Comparison of ENCODE assay signal across 8 cellular contexts in genomic region chr6:157148391-157149323, GRCh38.
A peak's percentile ranks its signal among the peaks of the same experiment; 100 is the strongest.
DNase-seq lines count a peak whose midpoint lies in the region; ATAC-seq, FAIRE-seq and TF ChIP-seq lines count a peak whose summit lies in the region.

No MANE protein-coding gene starts in this region.

- H3K9me3 ChIP-seq in AG04450 (ENCODE audit: control insufficient read depth, insufficient read depth, low read length), result no peaks in the 10 kb centered on the region; the same call in 1 of the 2 replicates
- H3K9me3 ChIP-seq in H1 (ENCODE audit: insufficient read depth in 2 of 2, low read depth in 1 of 2, low read length in 1 of 2), result no peaks in the 10 kb centered on the region

- H3K27ac ChIP-seq in AG04450 (ENCODE audit: low read depth, low read length) (peak overlapping the region; percentile 99), H1 (ENCODE audit: low read depth, low read length) (no peak overlapping the region)

- H3K27ac Mint-ChIP-seq in mesothelial cell of epicardium, result peak overlapping the region; percentile 89

- POLR2A ChIA-PET in AG04450 (lab: Yijun Ruan, JAX) (no interaction called here), H1 (lab: Charles Lee; ENCODE audit: partially characterized antibody) (interaction anchor here (1.1 kb wide), 1 partner anchor 21 kb away, joined by 3 read pairs; no protein-coding TSS in a partner anchor)

- H3K18ac ChIP-seq in H1 (ENCODE audit: extremely low read depth, low read length), result no peak overlapping the region

- FAIRE-seq in H1 (lab: Jason Lieb, UNC), result no peak

- H3K9ac ChIP-seq in H1 (replicated peaks in 1 of 4; ENCODE audit: extremely low read depth in 1 of 4, low read depth in 3 of 4, low read length in 3 of 4), result no peak overlapping the region

- H4K20me1 ChIP-seq in H1 (replicated peaks in 1 of 2; ENCODE audit: control insufficient read depth in 1 of 2, insufficient read depth in 2 of 2, low read length in 2 of 2), result peaks cover 0 to 6% of the 10 kb centered on the region in 2 experiments

- H2BK20ac ChIP-seq in H1 (ENCODE audit: low read length), result no peak overlapping the region

- no peak overlapping the region for H3K14ac ChIP-seq in H1 (ENCODE audit: insufficient read length)

- H3K23me2 ChIP-seq in H1 (ENCODE audit: low read depth, low read length), result peaks cover 2% of the 10 kb centered on the region

- TF ChIP-seq POLR2A in H1 (IDR thresholded peaks at IDR 0.05; ENCODE audit: control extremely low read depth in 1 of 2, low read depth in 2 of 2, low read length in 2 of 2), result no peak

- no peak overlapping the region for H4K91ac ChIP-seq in H1 (replicated peaks; ENCODE audit: insufficient read length, low read length)

- peak overlapping the region; percentile 30; the same call in 1 of the 2 replicates for H4K8ac ChIP-seq in H1 (ENCODE audit: extremely low read depth, insufficient read depth, low read length)

- TF ChIP-seq CTCF in AG04450 (IDR thresholded peaks at IDR 0.05; ENCODE audit: low read depth, low read length), result no peak
- TF ChIP-seq CTCF in H1 (IDR thresholded peaks at IDR 0.05; ENCODE audit: control extremely low read depth in 1 of 3, insufficient read depth in 1 of 3, low read depth in 1 of 3, low read length in 3 of 3), result no peak
- no peak for TF ChIP-seq CTCF in mesothelial cell of epicardium (IDR thresholded peaks at IDR 0.05; ENCODE audit: unreplicated experiment)

- H3K27me3 ChIP-seq in AG04450 (ENCODE audit: control insufficient read depth, insufficient read depth, low read length) (no peaks in the 10 kb centered on the region), H1 (replicated peaks in 1 of 4; ENCODE audit: control insufficient read depth in 3 of 4, extremely low read depth in 1 of 4, insufficient read depth in 3 of 4, low read length in 3 of 4) (no peaks in the 10 kb centered on the region)

- H3K4me3 ChIP-seq in AG04450 (ENCODE audit: low read depth, low read length) (peak overlapping the region; percentile 31), H1 (ENCODE audit: extremely low read depth in 1 of 4, insufficient read depth in 2 of 4, low read depth in 3 of 4, low read length in 4 of 4) (no peak overlapping the region)

- no peaks in the 10 kb centered on the region; the same call in 1 of the 2 replicates for H3K79me1 ChIP-seq in H1 (ENCODE audit: low read depth, low read length)

- H4K5ac ChIP-seq in H1 (ENCODE audit: insufficient read length, low read depth, low read length), result no peak overlapping the region

- H2BK15ac ChIP-seq in H1 (ENCODE audit: low read length), result no peak overlapping the region

- no peaks in the 10 kb centered on the region for H3K79me2 ChIP-seq in H1 (ENCODE audit: control insufficient read depth in 1 of 2, insufficient read depth in 2 of 2, low read length in 2 of 2)

- H3K4me1 Mint-ChIP-seq in mesothelial cell of epicardium, result peaks cover 59% of the 10 kb centered on the region

- no peak overlapping the region for H2AFZ ChIP-seq in H1 (ENCODE audit: low read length)

- no peak overlapping the region for H3K56ac ChIP-seq in H1 (replicated peaks; ENCODE audit: insufficient read length, low read depth, low read length)

- H3K4me1 ChIP-seq in H1 (replicated peaks in 1 of 4; ENCODE audit: control insufficient read depth in 3 of 4, insufficient read depth in 4 of 4, low read length in 3 of 4), result peaks cover 5 to 17% (median 13%) of the 10 kb centered on the region in 4 experiments

- H3K4ac ChIP-seq in H1 (replicated peaks; ENCODE audit: insufficient read length, low read depth, low read length), result no peak overlapping the region

- no peak for ATAC-seq in HG02970 (IDR thresholded peaks at IDR 0.05; ENCODE audit: low FRiP score, unreplicated experiment)
- ATAC-seq in HG02571 (IDR thresholded peaks at IDR 0.05; ENCODE audit: unreplicated experiment), result no peak

- H3K27me3 Mint-ChIP-seq in mesothelial cell of epicardium (ENCODE audit: low read depth), result no peaks in the 10 kb centered on the region

- H3K23ac ChIP-seq in H1 (ENCODE audit: insufficient read length), result no peak overlapping the region

- peak overlapping the region; percentile 88; the same call in 1 of the 2 replicates for H2BK12ac ChIP-seq in H1 (ENCODE audit: low read depth, low read length)

- H3K9me3 Mint-ChIP-seq in mesothelial cell of epicardium, result no peaks in the 10 kb centered on the region

- peaks cover 0 to 18% (median 9%) of the 10 kb centered on the region in 4 experiments; a peak in 5 of 8 replicates for H3K36me3 ChIP-seq in H1 (ENCODE audit: control insufficient read depth in 2 of 4, insufficient read depth in 4 of 4, low read length in 3 of 4)

- no peak for TF ChIP-seq EP300 in H1 (IDR thresholded peaks at IDR 0.05; ENCODE audit: borderline replicate concordance in 1 of 2, low read depth in 2 of 2, low read length in 2 of 2)

- H3K36me3 Mint-ChIP-seq in mesothelial cell of epicardium, result peaks cover 9% of the 10 kb centered on the region

- CTCF ChIA-PET in AG04450 (lab: Charles Lee), result interaction anchor here (1.4 kb wide), 1 partner anchor 35 kb away, joined by 3 read pairs; no protein-coding TSS in a partner anchor
- CTCF ChIA-PET in H1 (lab: Charles Lee; ENCODE audit: partially characterized antibody), result interaction anchor here (1.0 kb wide), 1 partner anchor 11 kb away, joined by 3 read pairs; no protein-coding TSS in a partner anchor

- WGBS in H1 (ENCODE audit: extremely low coverage in 1 of 2, insufficient coverage in 1 of 2, insufficient read length in 1 of 2, insufficient replicate concordance in 2 of 2, low coverage in 1 of 2, low lambda C conversion rate in 2 of 2, missing lambda C conversion rate in 1 of 2), 2 experiments, result 92% methylated on average over 25 of the region's 25 CpGs; no CpG with 5 or more reads in 1 of the 2 experiments

- H3K4me2 ChIP-seq in H1 (ENCODE audit: insufficient read depth in 1 of 2, low read depth in 2 of 2, low read length in 2 of 2), result no peak overlapping the region

- no peak overlapping the region for H2BK120ac ChIP-seq in H1 (replicated peaks; ENCODE audit: low read depth, low read length)

- peak overlapping the region; percentile 60 for H3K4me3 Mint-ChIP-seq in mesothelial cell of epicardium

- H2BK5ac ChIP-seq in H1 (ENCODE audit: low read depth, low read length), result peak overlapping the region; percentile 40

- DNase-seq in AG04450 (ENCODE audit: low read depth, low spot score), result peak; percentile 84
- peak; percentile 71 for DNase-seq in NCI-H2196 treated with DMSO at 0.1 percent for 48 hours (lab: John Stamatoyannopoulos, UW; ENCODE audit: unreplicated experiment)
- no peak for DNase-seq in H1 (ENCODE audit: low read depth in 1 of 2, low spot score in 2 of 2)
- DNase-seq in mesothelial cell of epicardium (ENCODE audit: low spot score in 2 of 2, unreplicated experiment in 2 of 2), result no peak
- no peak for DNase-seq in OCI-M1 (lab: John Stamatoyannopoulos, UW)
- DNase-seq in GF-D8 (lab: John Stamatoyannopoulos, UW), result no peak

- no peak for TF ChIP-seq RAD21 in H1 (IDR thresholded peaks at IDR 0.05 in 1 of 2, conservative IDR thresholded peaks at IDR 0.05 in 1 of 2; ENCODE audit: low read depth in 2 of 2, low read length in 2 of 2)

- H2AK5ac ChIP-seq in H1 (ENCODE audit: low read depth, low read length), result no peak overlapping the region; the same call in 1 of the 2 replicates

TF ChIP-seq in H1, 55 proteins besides CTCF, POLR2A, EP300 and RAD21:
- no peak for TF ChIP-seq ZNF274 (IDR thresholded peaks at IDR 0.05; ENCODE audit: borderline replicate concordance, extremely low read depth, low read length)
- no peak for TF ChIP-seq SP4 (IDR thresholded peaks at IDR 0.05; ENCODE audit: low read length)
- TF ChIP-seq ASH2L (IDR thresholded peaks at IDR 0.05; ENCODE audit: low read length), result no peak
- TF ChIP-seq GTF2F1 (IDR thresholded peaks at IDR 0.05; ENCODE audit: borderline replicate concordance, low read depth, low read length), result no peak
- TF ChIP-seq, protein P1, sequence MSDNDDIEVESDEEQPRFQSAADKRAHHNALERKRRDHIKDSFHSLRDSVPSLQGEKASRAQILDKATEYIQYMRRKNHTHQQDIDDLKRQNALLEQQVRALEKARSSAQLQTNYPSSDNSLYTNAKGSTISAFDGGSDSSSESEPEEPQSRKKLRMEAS (IDR thresholded peaks at IDR 0.05), result no peak
- no peak for TF ChIP-seq CREB1 (IDR thresholded peaks at IDR 0.05)
- TF ChIP-seq E2F6 (IDR thresholded peaks at IDR 0.05), result no peak
- TF ChIP-seq BRCA1 (IDR thresholded peaks at IDR 0.05; ENCODE audit: low read depth, low read length), result no peak
- no peak for TF ChIP-seq KDM1A (IDR thresholded peaks at IDR 0.05; ENCODE audit: borderline replicate concordance, low read length)
- TF ChIP-seq SIRT6 (IDR thresholded peaks at IDR 0.05; ENCODE audit: low read length), result no peak
- TF ChIP-seq, protein P2, sequence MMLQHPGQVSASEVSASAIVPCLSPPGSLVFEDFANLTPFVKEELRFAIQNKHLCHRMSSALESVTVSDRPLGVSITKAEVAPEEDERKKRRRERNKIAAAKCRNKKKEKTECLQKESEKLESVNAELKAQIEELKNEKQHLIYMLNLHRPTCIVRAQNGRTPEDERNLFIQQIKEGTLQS (IDR thresholded peaks at IDR 0.05; ENCODE audit: insufficient read depth, low read depth, low read length), result no peak
- TF ChIP-seq BACH1 (IDR thresholded peaks at IDR 0.05; ENCODE audit: low read length), result no peak
- TF ChIP-seq FOSL1 (IDR thresholded peaks at IDR 0.05; ENCODE audit: insufficient read depth, low read depth, low read length), result no peak
- TF ChIP-seq, protein P3, sequence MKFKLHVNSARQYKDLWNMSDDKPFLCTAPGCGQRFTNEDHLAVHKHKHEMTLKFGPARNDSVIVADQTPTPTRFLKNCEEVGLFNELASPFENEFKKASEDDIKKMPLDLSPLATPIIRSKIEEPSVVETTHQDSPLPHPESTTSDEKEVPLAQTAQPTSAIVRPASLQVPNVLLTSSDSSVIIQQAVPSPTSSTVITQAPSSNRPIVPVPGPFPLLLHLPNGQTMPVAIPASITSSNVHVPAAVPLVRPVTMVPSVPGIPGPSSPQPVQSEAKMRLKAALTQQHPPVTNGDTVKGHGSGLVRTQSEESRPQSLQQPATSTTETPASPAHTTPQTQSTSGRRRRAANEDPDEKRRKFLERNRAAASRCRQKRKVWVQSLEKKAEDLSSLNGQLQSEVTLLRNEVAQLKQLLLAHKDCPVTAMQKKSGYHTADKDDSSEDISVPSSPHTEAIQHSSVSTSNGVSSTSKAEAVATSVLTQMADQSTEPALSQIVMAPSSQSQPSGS (IDR thresholded peaks at IDR 0.05; ENCODE audit: low read length), result no peak

Comparison
In these comparisons a context has a peak if more than half of its experiments do, and no peak if none do; other contexts are left out.
1. DNase-seq: peak in AG04450 (single experiment) and NCI-H2196 treated with DMSO at 0.1 percent for 48 hours (single experiment); none in H1 (0 of 2), mesothelial cell of epicardium (0 of 2), OCI-M1 (single experiment) and GF-D8 (single experiment).